14 cellular contexts compared by ENCODE assay signal in genomic region chr3:49465269-49466034, GRCh38. TPM values are rescaled to one million over a fixed set of nuclear protein-coding genes. Genes with fewer than 3 reads are reported as not detected.
DNase-seq lines count a peak whose midpoint lies in the region; ATAC-seq, FAIRE-seq and TF ChIP-seq lines count a peak whose summit lies in the region.
"Had no signal": no experiment of that assay in that cellular context is flagged by ENCODE, and none has a peak within 500 bp of the region (broad histone marks: within the 10 kb centered on the region; RNA-seq: fewer than 3 reads in every experiment).

No MANE protein-coding gene starts in this region.

- no peak overlapping the region for H3K4me2 ChIP-seq in trophoblast cell (ENCODE audit: low read length)

- peak overlapping the region; percentile 100 for H2BK12ac ChIP-seq in trophoblast cell (ENCODE audit: low read length)

- WGBS in trophoblast cell (ENCODE audit: extremely low coverage, insufficient coverage, insufficient read length), result no CpG with 5 or more reads among the region's 18 CpGs

- DNase-seq in Caco-2 (peak; percentile 32 to 65), SJCRH30 (peak; percentile 56 to 74), fibroblast of pulmonary artery (ENCODE audit: low read depth) (peak; percentile 45), trophoblast cell (peak; percentile 69 to 79), GM19239 (ENCODE audit: insufficient read length, low spot score) (no peak), H4 (ENCODE audit: low spot score) (no peak)
- no peak for DNase-seq in effector CD4-positive, alpha-beta T cell
- DNase-seq: activated CD4-positive, alpha-beta T cell treated with anti-CD3 and anti-CD28 coated beads, Interleukin-2, amount 10 ng/mL, durations not matched to agents 7 days and 5 days; NCI-H1105 treated with DMSO at 0.1 percent for 48 hours; stimulated activated naive CD8-positive, alpha-beta T cell treated with anti-CD3 and anti-CD28 coated beads, Interleukin-15, Interleukin-2, amounts not matched to agents 100 U/mL and 50 U/mL, for 24 hours had no signal

- peak overlapping the region; percentile 94 for H2AK5ac ChIP-seq in trophoblast cell (ENCODE audit: low read length)

- peaks cover 21% of the 10 kb centered on the region for H3K36me3 Mint-ChIP-seq in Caco-2 (ENCODE audit: insufficient read depth, unreplicated experiment)

- H3K9me3 ChIP-seq in Caco-2 (no peaks in the 10 kb centered on the region), SJCRH30 (replicated peaks) (no peaks in the 10 kb centered on the region), trophoblast cell (ENCODE audit: insufficient read depth, low read depth, low read length) (no peaks in the 10 kb centered on the region)
- H3K9me3 ChIP-seq: Peyer's patch had no signal

- H3K4me1 Mint-ChIP-seq in Caco-2 (ENCODE audit: low read depth, unreplicated experiment), result peaks cover 27% of the 10 kb centered on the region

- H3K27ac ChIP-seq in SJCRH30 (peak overlapping the region; percentile 63), trophoblast cell (ENCODE audit: low read depth, low read length) (peak overlapping the region; percentile 98)
- H3K27ac ChIP-seq: C4-2B had no signal

- H3K36me3 ChIP-seq in Caco-2 (ENCODE audit: control insufficient read depth, insufficient read depth, low read length) (no peaks in the 10 kb centered on the region), SJCRH30 (no peaks in the 10 kb centered on the region), trophoblast cell (ENCODE audit: control insufficient read depth in 1 of 2, insufficient read depth in 2 of 2, low read length in 2 of 2) (no peaks in the 10 kb centered on the region)
- H3K36me3 ChIP-seq: Peyer's patch had no signal

- peak overlapping the region; percentile 88 for H3K18ac ChIP-seq in trophoblast cell (ENCODE audit: low read length)

- H3K27me3 ChIP-seq in Caco-2 (replicated peaks; ENCODE audit: control insufficient read depth, insufficient read depth, low read length), result no peaks in the 10 kb centered on the region
- no peaks in the 10 kb centered on the region for H3K27me3 ChIP-seq in SJCRH30
- H3K27me3 ChIP-seq in trophoblast cell (ENCODE audit: insufficient read depth, low read length), result no peaks in the 10 kb centered on the region
- H3K27me3 ChIP-seq: Peyer's patch had no signal

- H4K12ac ChIP-seq in trophoblast cell (ENCODE audit: low read depth, low read length), result peak overlapping the region; percentile 86

- ATAC-seq in HG02938 (IDR thresholded peaks at IDR 0.05; ENCODE audit: unreplicated experiment), result no peak
- ATAC-seq: GM12878; stimulated activated naive CD8-positive, alpha-beta T cell treated with anti-CD3 and anti-CD28 coated beads, Interleukin-15, Interleukin-2, amounts not matched to agents 100 U/mL and 50 U/mL, for 24 hours had no signal

- no peak overlapping the region for H3K23ac ChIP-seq in trophoblast cell (ENCODE audit: low read length)

- H2BK5ac ChIP-seq in trophoblast cell (ENCODE audit: low read depth, low read length, poor library complexity), result peak overlapping the region; percentile 97

- H4K8ac ChIP-seq in trophoblast cell (ENCODE audit: low read depth, low read length), result peak overlapping the region; percentile 91

- POLR2A ChIA-PET in Caco-2 (lab: Charles Lee), result interaction anchor here (0.7 kb wide), 1 partner anchor 109 kb away, joined by 5 read pairs; no protein-coding TSS in a partner anchor

- FAIRE-seq in GM19239 (lab: Jason Lieb, UNC), result no peak
- FAIRE-seq: GM12878 had no signal

- peak overlapping the region; percentile 69 for H3K27ac Mint-ChIP-seq in Caco-2 (ENCODE audit: unreplicated experiment)
- H3K27ac Mint-ChIP-seq: activated CD4-positive, alpha-beta T cell treated with anti-CD3 and anti-CD28 coated beads, Interleukin-2, amount 10 ng/mL, durations not matched to agents 7 days and 5 days had no signal

- H3K79me1 ChIP-seq in trophoblast cell (ENCODE audit: low read length), result peaks cover 79% of the 10 kb centered on the region

- TF ChIP-seq CTCF in Caco-2 (IDR thresholded peaks at IDR 0.05; ENCODE audit: insufficient read depth in 1 of 2, low read depth in 1 of 2, low read length in 1 of 2, severe bottlenecking in 1 of 2, unreplicated experiment in 1 of 2) (no peak), fibroblast of pulmonary artery (IDR thresholded peaks at IDR 0.05; ENCODE audit: low read length, missing control alignments) (no peak)

- H3K4ac ChIP-seq in trophoblast cell (ENCODE audit: low read depth, low read length), result peak overlapping the region; percentile 95

- peak overlapping the region; percentile 97 for H2BK120ac ChIP-seq in trophoblast cell (ENCODE audit: insufficient read depth, low read length, poor library complexity)

- peaks cover 75% of the 10 kb centered on the region for H3K4me1 ChIP-seq in Caco-2
- peaks cover 42% of the 10 kb centered on the region for H3K4me1 ChIP-seq in SJCRH30
- H3K4me1 ChIP-seq in trophoblast cell (ENCODE audit: control insufficient read depth in 1 of 2, insufficient read depth in 2 of 2, low read length in 2 of 2), result peaks cover 38 to 56% of the 10 kb centered on the region in 2 experiments

- no peak overlapping the region for H3K4me3 ChIP-seq in Caco-2 (ENCODE audit: low read depth, low read length)
- no peak overlapping the region for H3K4me3 ChIP-seq in SJCRH30
- H3K4me3 ChIP-seq in fibroblast of pulmonary artery (replicated peaks; ENCODE audit: low read depth, low read length), result no peak overlapping the region
- H3K4me3 ChIP-seq in trophoblast cell (ENCODE audit: low read depth, low read length), result no peak overlapping the region
- H3K4me3 ChIP-seq: GM12878, Peyer's patch had no signal

- no peaks in the 10 kb centered on the region for H3K27me3 Mint-ChIP-seq in Caco-2 (ENCODE audit: insufficient read depth, unreplicated experiment)

- H3K14ac ChIP-seq in trophoblast cell (ENCODE audit: low read length), result peak overlapping the region; percentile 89

- no peaks in the 10 kb centered on the region for H3K9me3 Mint-ChIP-seq in Caco-2 (ENCODE audit: unreplicated experiment)
- H3K9me3 Mint-ChIP-seq: activated CD4-positive, alpha-beta T cell treated with anti-CD3 and anti-CD28 coated beads, Interleukin-2, amount 10 ng/mL, durations not matched to agents 7 days and 5 days had no signal

- no TSS peak for BruUV-seq in Caco-2 (replicated peaks; lab: Mats Ljungman, UMichigan)

- no peak overlapping the region for H3K4me3 Mint-ChIP-seq in Caco-2 (ENCODE audit: unreplicated experiment)
- H3K4me3 Mint-ChIP-seq: activated CD4-positive, alpha-beta T cell treated with anti-CD3 and anti-CD28 coated beads, Interleukin-2, amount 10 ng/mL, durations not matched to agents 7 days and 5 days had no signal

- CTCF ChIA-PET in Caco-2 (lab: Charles Lee), result interaction anchor here (0.7 to 1.3 kb wide), 2 partner anchors 16 to 474 kb away, joined by 3 read pairs; no protein-coding TSS in a partner anchor

- H2AFZ ChIP-seq in trophoblast cell (ENCODE audit: insufficient read depth, low read length, poor library complexity), result peak overlapping the region; percentile 61

- peak overlapping the region; percentile 93 for H4K91ac ChIP-seq in trophoblast cell (ENCODE audit: low read depth, low read length)

- H3K79me2 ChIP-seq in trophoblast cell (ENCODE audit: control insufficient read depth, insufficient read depth, low read length, poor library complexity), result peaks cover 20% of the 10 kb centered on the region

- H3K9ac ChIP-seq in trophoblast cell (ENCODE audit: low read length), result no peak overlapping the region

- intact Hi-C loops in Caco-2 (cut with micrococcal nuclease; ENCODE audit: unreplicated experiment), result no loop called here

RNA-seq across cellular contexts. Expression of gene DAG1, which starts 4.6 kb away (rescaled TPM):
- 154 and 177 TPM in 2 replicates for total RNA-seq in Caco-2 (2022)
- total RNA-seq in SJCRH30 (2014; rRNA removed; shearing (Covaris generic)), result 79.5 and 82.8 TPM in 2 replicates
- polyA plus RNA-seq in trophoblast cell (2013), result 255 and 272 TPM in 2 replicates
- total RNA-seq in H4 (2014; rRNA removed; shearing (Covaris generic)), result 30.8 and 32.4 TPM in 2 replicates

RNA-seq across cellular contexts. Expression of gene NICN1, which starts 36.3 kb away (rescaled TPM):
- 6.1 and 7.8 TPM in 2 replicates for total RNA-seq in Caco-2 (2022)
- 2.4 and 2.6 TPM in 2 replicates for total RNA-seq in SJCRH30 (2014; rRNA removed; shearing (Covaris generic))
- polyA plus RNA-seq in trophoblast cell (2013), result 11.3 and 12.5 TPM in 2 replicates
- 1.1 and 1.3 TPM in 2 replicates for total RNA-seq in H4 (2014; rRNA removed; shearing (Covaris generic))

RNA-seq across cellular contexts. Expression of gene AMT, which starts 43.2 kb away (rescaled TPM):
- 1.6 and 2.5 TPM in 2 replicates for total RNA-seq in Caco-2 (2022)
- total RNA-seq in SJCRH30 (2014; rRNA removed; shearing (Covaris generic)), result 0.26 TPM in 1 of 2 replicates, not detected in the other
- polyA plus RNA-seq in trophoblast cell (2013), result 8.2 and 8.8 TPM in 2 replicates
- total RNA-seq in H4 (2014; rRNA removed; shearing (Covaris generic)), result 1.2 TPM in 1 of 2 replicates, not detected in the other

RNA-seq across cellular contexts. Expression of gene TCTA, which starts 53.2 kb away (rescaled TPM):
- 14.2 and 15.5 TPM in 2 replicates for total RNA-seq in Caco-2 (2022)
- 12.8 and 13.1 TPM in 2 replicates for total RNA-seq in SJCRH30 (2014; rRNA removed; shearing (Covaris generic))
- 6.3 and 6.5 TPM in 2 replicates for polyA plus RNA-seq in trophoblast cell (2013)
- total RNA-seq in H4 (2014; rRNA removed; shearing (Covaris generic)), result 23.8 and 27.6 TPM in 2 replicates

RNA-seq across cellular contexts. Expression of gene RHOA, which starts 53.7 kb away (rescaled TPM):
- 338 and 348 TPM in 2 replicates for total RNA-seq in Caco-2 (2022)
- total RNA-seq in SJCRH30 (2014; rRNA removed; shearing (Covaris generic)), result 321 and 323 TPM in 2 replicates
- 556 and 567 TPM in 2 replicates for polyA plus RNA-seq in trophoblast cell (2013)
- total RNA-seq in H4 (2014; rRNA removed; shearing (Covaris generic)), result 283 and 305 TPM in 2 replicates

Comparison
In these comparisons a context has a peak if more than half of its experiments do, and no peak if none do; other contexts are left out.
1. DNase-seq: peak in Caco-2 (2 of 2), SJCRH30 (2 of 2), fibroblast of pulmonary artery (single experiment) and trophoblast cell (2 of 2); none in effector CD4-positive, alpha-beta T cell (single experiment), GM19239 (single experiment) and H4 (single experiment).